21 cellular contexts compared by ENCODE assay signal in genomic region chr1:36139521-36139920, GRCh38. TPM values are rescaled to one million over a fixed set of nuclear protein-coding genes. Genes with fewer than 3 reads are reported as not detected.
"Had no signal": no experiment of that assay in that cellular context is flagged by ENCODE, and none has a peak within 500 bp of the region (broad histone marks: within the 10 kb centered on the region; RNA-seq: fewer than 3 reads in every experiment).

No MANE protein-coding gene starts in this region.

- ATAC-seq: activated T-cell treated with anti-CD3 and anti-CD28 coated beads, Interleukin-2, amount 50 U/mL, for 72 hours; body of pancreas; left lung; stimulated activated naive CD8-positive, alpha-beta T cell treated with anti-CD3 and anti-CD28 coated beads, Interleukin-15, amount 100 ng/mL, for 72 hours; upper lobe of right lung had no signal

- H3K4me3 ChIP-seq: body of pancreas, dorsolateral prefrontal cortex, left lung, right atrium auricular region, SK-N-MC, upper lobe of right lung had no signal

- DNase-seq: activated B cell treated with CpG ODN at 0.5 μM for 24 hours; activated CD4-positive, alpha-beta T cell treated with anti-CD3 and anti-CD28 coated beads for 48 hours; activated CD8-positive, alpha-beta memory T cell treated with anti-CD3 and anti-CD28 coated beads, Interleukin-2, amount 50 U/mL, for 4 hours; activated gamma-delta T cell treated with Interleukin-2 at 50 U/mL for 16 hours; activated naive CD8-positive, alpha-beta T cell treated with anti-CD3 and anti-CD28 coated beads for 36 hours; activated T-cell treated with anti-CD3 and anti-CD28 coated beads, Interleukin-2, amount 50 U/mL, for 72 hours; amygdala; body of pancreas; dorsolateral prefrontal cortex; foreskin melanocyte; left lung; mammary epithelial cell; stimulated activated CD4-positive, alpha-beta T cell treated with anti-CD3 and anti-CD28 coated beads, Interleukin-2, amount 100 ng/mL, for 24 hours; stimulated activated naive CD8-positive, alpha-beta T cell treated with anti-CD3 and anti-CD28 coated beads, Interleukin-15, amount 100 ng/mL, for 72 hours; upper lobe of right lung had no signal

- H3K9me3 Mint-ChIP-seq: activated B cell treated with CpG ODN at 0.5 μM for 24 hours; activated naive CD8-positive, alpha-beta T cell treated with anti-CD3 and anti-CD28 coated beads for 36 hours; activated T-cell treated with anti-CD3 and anti-CD28 coated beads, Interleukin-2, amount 50 U/mL, for 72 hours; neural crest cell; stimulated activated naive CD8-positive, alpha-beta T cell treated with anti-CD3 and anti-CD28 coated beads, Interleukin-15, amount 100 ng/mL, for 72 hours had no signal

- H3K4me3 Mint-ChIP-seq: activated B cell treated with CpG ODN at 0.5 μM for 24 hours; activated naive CD8-positive, alpha-beta T cell treated with anti-CD3 and anti-CD28 coated beads for 36 hours; neural crest cell; stimulated activated naive CD8-positive, alpha-beta T cell treated with anti-CD3 and anti-CD28 coated beads, Interleukin-15, amount 100 ng/mL, for 72 hours had no signal

- H3K27me3 Mint-ChIP-seq: activated B cell treated with CpG ODN at 0.5 μM for 24 hours; activated naive CD8-positive, alpha-beta T cell treated with anti-CD3 and anti-CD28 coated beads for 36 hours; progenitor cell of endocrine pancreas; stimulated activated naive CD8-positive, alpha-beta T cell treated with anti-CD3 and anti-CD28 coated beads, Interleukin-15, amount 100 ng/mL, for 72 hours had no signal

- H3K27ac Mint-ChIP-seq: activated B cell treated with CpG ODN at 0.5 μM for 24 hours, progenitor cell of endocrine pancreas had no signal

- H3K27ac ChIP-seq: left lung, right atrium auricular region, SK-N-MC, upper lobe of right lung had no signal

- H3K27me3 ChIP-seq: body of pancreas, dorsolateral prefrontal cortex, left lung, right atrium auricular region, upper lobe of right lung had no signal

- H3K9me3 ChIP-seq: body of pancreas, left lung, right atrium auricular region, upper lobe of right lung had no signal

RNA-seq across cellular contexts. Expression of gene TEKT2, which starts 55.6 kb away (rescaled TPM):
- total RNA-seq: activated B cell treated with CpG ODN at 0.5 μM for 24 hours, cardiac septum, mammary epithelial cell, myocyte had no signal
